In genomic region chr19:56139847-56140582, GRCh38 we compare ENCODE assay signal across 8 cellular contexts. TPM values are rescaled to one million over a fixed set of nuclear protein-coding genes. Genes with fewer than 3 reads are reported as not detected.
DNase-seq lines count a peak whose midpoint lies in the region; ATAC-seq, FAIRE-seq and TF ChIP-seq lines count a peak whose summit lies in the region.

No MANE protein-coding gene starts in this region.

- POLR2A ChIA-PET in AG04450 (lab: Yijun Ruan, JAX) (interaction anchor here (0.6 to 2.6 kb wide), 7 partner anchors 8 to 175 kb away, joined by 3 to 12 read pairs (median 5); partner anchors contain the start of genes ZNF787 and ZSCAN5A), HepG2 (lab: Yijun Ruan, JAX) (interaction anchor here (1.2 to 4.9 kb wide), 7 partner anchors 8 to 30 kb away, joined by 5 to 113 read pairs (median 19); partner anchors contain the start of gene ZNF787)

- ATAC-seq in HepG2 (no peak), GM19463 (IDR thresholded peaks at IDR 0.05; ENCODE audit: unreplicated experiment) (no peak)

- no peak for TF ChIP-seq RAD21 in HepG2 (CRISPR knock-in tag; IDR thresholded peaks at IDR 0.05)

- no peaks in the 10 kb centered on the region for H4K20me1 ChIP-seq in HepG2 (ENCODE audit: insufficient read depth, low read length)

- 26 to 36% (median 31%) methylated on average over 18 to 22 of the region's 22 CpGs for WGBS in adrenal gland, 4 donors
- WGBS in HepG2 (ENCODE audit: low lambda C conversion rate), result 56% methylated on average over 20 of the region's 22 CpGs
- 26% methylated on average over 22 of the region's 22 CpGs for WGBS in tibial nerve, 2 donors

- TF ChIP-seq EP300 in HepG2 (IDR thresholded peaks at IDR 0.05; ENCODE audit: low read depth in 2 of 2, low read length in 2 of 2), result no peak
- TF ChIP-seq EP300 in HepG2 (CRISPR knock-in tag; IDR thresholded peaks at IDR 0.05; ENCODE audit: borderline replicate concordance), result no peak
- no peak for TF ChIP-seq EP300 in tibial nerve (IDR thresholded peaks at IDR 0.05)

- H3K79me2 ChIP-seq in HepG2 (ENCODE audit: insufficient read depth, low read length), result peaks cover 27% of the 10 kb centered on the region

- H3K27me3 ChIP-seq in AG04450 (ENCODE audit: control insufficient read depth, insufficient read depth, low read length) (no peaks in the 10 kb centered on the region), HUES48 (ENCODE audit: control insufficient read depth, insufficient read depth, low read length) (no peaks in the 10 kb centered on the region), adrenal gland (no peaks in the 10 kb centered on the region), HepG2 (ENCODE audit: control insufficient read depth in 1 of 2, insufficient read depth in 2 of 2, low read length in 2 of 2) (no peaks in the 10 kb centered on the region; a peak in 1 of 5 replicates), tibial nerve (no peaks in the 10 kb centered on the region)

- CTCF ChIA-PET in AG04450 (lab: Charles Lee) (interaction anchor here (2.5 kb wide), 1 partner anchor 59 kb away, joined by 10 read pairs; no protein-coding TSS in a partner anchor), HepG2 (lab: Yijun Ruan, JAX; ENCODE audit: low intra/inter-chr PET ratio, low total read pairs) (no interaction called here)

- H3K4me2 ChIP-seq in HepG2 (ENCODE audit: low read depth, low read length), result peak overlapping the region; percentile 79

- intact Hi-C loops in adrenal gland (cut with DNase I) (no loop called here), HepG2 (cut with micrococcal nuclease; ENCODE audit: unreplicated experiment) (loop anchor here (2.0 kb wide), 1 partner anchor 31 kb away; no protein-coding TSS in a partner anchor)

- BruUV-seq in HepG2 (replicated peaks; lab: Mats Ljungman, UMichigan), result no TSS peak

- DNase-seq in AG04450 (ENCODE audit: low read depth, low spot score), result no peak
- peak in 1 of 7 donors; percentile 29 for DNase-seq in adrenal gland
- DNase-seq in HepG2 (ENCODE audit: low spot score), result no peak
- no peak for DNase-seq in tibial nerve (ENCODE audit: low spot score in 2 of 2)
- DNase-seq in COR-L47 (lab: John Stamatoyannopoulos, UW), result no peak
- DNase-seq in cerebellar cortex (ENCODE audit: low spot score), result no peak

- H3K36me3 ChIP-seq in HUES48 (ENCODE audit: control insufficient read depth, insufficient read depth, low read length) (no peaks in the 10 kb centered on the region), adrenal gland (replicated peaks in 1 of 2) (no peaks in the 10 kb centered on the region), HepG2 (replicated peaks in 1 of 2; ENCODE audit: control insufficient read depth in 1 of 2, insufficient read depth in 2 of 2, low read length in 2 of 2) (no peaks in the 10 kb centered on the region), tibial nerve (no peaks in the 10 kb centered on the region)

- H3K9ac ChIP-seq in HUES48 (ENCODE audit: low read depth, low read length) (no peak overlapping the region), HepG2 (ENCODE audit: insufficient read depth, low read depth, low read length) (peak overlapping the region; percentile 81)

- TF ChIP-seq CTCF in AG04450 (IDR thresholded peaks at IDR 0.05; ENCODE audit: low read depth, low read length) (no peak), adrenal gland (IDR thresholded peaks at IDR 0.05) (no peak), HepG2 (CRISPR knock-in tag; IDR thresholded peaks at IDR 0.05) (no peak), tibial nerve (IDR thresholded peaks at IDR 0.05) (no peak)

- FAIRE-seq in HepG2 (lab: Jason Lieb, UNC), result no peak

- H3K9me3 ChIP-seq in AG04450 (ENCODE audit: control insufficient read depth, insufficient read depth, low read length), result no peaks in the 10 kb centered on the region
- H3K9me3 ChIP-seq in HUES48 (ENCODE audit: control insufficient read depth, insufficient read depth, low read length), result no peaks in the 10 kb centered on the region
- H3K9me3 ChIP-seq in adrenal gland (replicated peaks in 1 of 3), result no peaks in the 10 kb centered on the region
- H3K9me3 ChIP-seq in HepG2 (ENCODE audit: low read length), result no peaks in the 10 kb centered on the region
- H3K9me3 ChIP-seq in tibial nerve, result no peaks in the 10 kb centered on the region

- in situ Hi-C loops in HepG2 (cut with HindIII; ENCODE audit: extremely low pct_ligation_motif_present, low pct_unique_long_range_greater_than_20kb), result no loop called here

- H3K27ac ChIP-seq in AG04450 (ENCODE audit: low read depth, low read length) (peak overlapping the region; percentile 40), HUES48 (ENCODE audit: low read depth, low read length) (peak overlapping the region; percentile 44), adrenal gland (peak overlapping the region in 4 of 5 donors; percentile 65 to 89 (median 83)), HepG2 (ENCODE audit: extremely low read length, insufficient read depth, low read length) (peak overlapping the region; percentile 100), tibial nerve (peak overlapping the region; percentile 88 to 95 (median 92))

- peak in 1 of 2 donors; percentile 17 for TF ChIP-seq POLR2A in adrenal gland (IDR thresholded peaks at IDR 0.05)
- no peak for TF ChIP-seq POLR2A in HepG2 (IDR thresholded peaks at IDR 0.05; ENCODE audit: insufficient read depth in 1 of 2, low read depth in 2 of 2, low read length in 2 of 2)
- no peak for TF ChIP-seq POLR2A in tibial nerve (IDR thresholded peaks at IDR 0.05)

- H3K4me1 ChIP-seq in HUES48 (ENCODE audit: control insufficient read depth, insufficient read depth, low read length) (peaks cover 35% of the 10 kb centered on the region), adrenal gland (replicated peaks in 1 of 2) (peaks cover 7 to 14% of the 10 kb centered on the region in 2 donors), HepG2 (ENCODE audit: insufficient read depth, low read length) (peaks cover 83% of the 10 kb centered on the region), tibial nerve (peaks cover 0 to 32% (median 6%) of the 10 kb centered on the region in 4 donors)

- no peak overlapping the region for H2AFZ ChIP-seq in HepG2 (ENCODE audit: low read length)

- peak overlapping the region; percentile 60 for H3K4me3 ChIP-seq in AG04450 (ENCODE audit: low read depth, low read length)
- H3K4me3 ChIP-seq in HUES48 (ENCODE audit: low read depth, low read length), result peak overlapping the region; percentile 64
- peak overlapping the region in 2 of 4 donors; percentile 38 to 53 for H3K4me3 ChIP-seq in adrenal gland
- peak overlapping the region; percentile 72 to 83 (median 74) for H3K4me3 ChIP-seq in HepG2 (replicated peaks in 1 of 3; ENCODE audit: insufficient read depth in 1 of 3, low read depth in 2 of 3, low read length in 3 of 3)
- peak overlapping the region; percentile 39 to 66 (median 53) for H3K4me3 ChIP-seq in tibial nerve

RNA-seq across cellular contexts. Expression of gene ZNF444, which starts 1.1 kb away (rescaled TPM):
- polyA plus RNA-seq in AG04450 (2011; rRNA removed) (9.9 and 11.6 TPM in 2 replicates), adrenal gland (10 to 100 TPM in 2 of 3 donors, 1 to 10 TPM in 1; 7.2 to 63.9 (median 39.4) TPM), HepG2 (2011; rRNA removed) (27.4 and 34.2 TPM in 2 replicates)
- polyA minus RNA-seq in AG04450 (2011; rRNA and poly(A)+ RNA removed), result 5.5 and 6.6 TPM in 2 replicates
- total RNA-seq in adrenal gland (10 to 100 TPM; 19.5 to 66.3 (median 35.8) TPM), HepG2 (2016; rRNA removed; fragmentation: Illumina TruSeq; extraction: Trizol) (24.4 and 30.3 TPM in 2 replicates), tibial nerve (10 to 100 TPM; 22.3 to 48.6 (median 41.2) TPM)
- total RNA-seq in HepG2 (2016; cell fraction: cytosol; rRNA removed; fragmentation: Illumina TruSeq; extraction: Trizol; ENCODE audit: low read depth), result 8.7 and 10.7 TPM in 2 replicates
- total RNA-seq in HepG2 (2016; cell fraction: insoluble cytoplasmic fraction; rRNA removed; fragmentation: Illumina TruSeq; extraction: Trizol), result 24.3 and 28.9 TPM in 2 replicates
- total RNA-seq in HepG2 (2016; cell fraction: membrane; rRNA removed; fragmentation: Illumina TruSeq; extraction: Trizol), result 18.5 and 19.0 TPM in 2 replicates
- 16.6 and 20.8 TPM in 2 replicates for total RNA-seq in HepG2 (2016; cell fraction: nucleus; rRNA removed; fragmentation: Illumina TruSeq; extraction: Trizol)
- polyA plus RNA-seq in HepG2 (2011; cell fraction: cytosol; rRNA removed), result 26.3 and 39.4 TPM in 2 replicates
- 141 and 147 TPM in 2 replicates for polyA plus RNA-seq in HepG2 (2011; cell fraction: nucleus; rRNA removed)
- 31.4 and 36.8 TPM in 2 replicates for polyA plus RNA-seq in HepG2 (2012)
- 9.9 and 10.2 TPM in 2 replicates for polyA plus RNA-seq in HepG2 (2016; cell fraction: cytosol; fragmentation: Illumina TruSeq; extraction: Trizol; ENCODE audit: low read depth)
- 35.6 and 37.8 TPM in 2 replicates for polyA plus RNA-seq in HepG2 (2016; cell fraction: insoluble cytoplasmic fraction; fragmentation: Illumina TruSeq; extraction: Trizol; ENCODE audit: low read depth)
- 15.1 and 15.7 TPM in 2 replicates for polyA plus RNA-seq in HepG2 (2016; cell fraction: membrane; fragmentation: Illumina TruSeq; extraction: Trizol; ENCODE audit: low read depth)
- polyA plus RNA-seq in HepG2 (2016; cell fraction: nucleus; fragmentation: Illumina TruSeq; extraction: Trizol; ENCODE audit: insufficient read depth, low read depth), result 59.4 and 67.1 TPM in 2 replicates
- 7.0 and 28.3 TPM in 2 replicates for polyA minus RNA-seq in HepG2 (2011; rRNA and poly(A)+ RNA removed; ENCODE audit: low replicate concordance)
- 15.8 and 20.3 TPM in 2 replicates for polyA minus RNA-seq in HepG2 (2011; cell fraction: cytosol; rRNA and poly(A)+ RNA removed)
- 11.1 and 17.4 TPM in 2 replicates for polyA minus RNA-seq in HepG2 (2011; cell fraction: nucleus; rRNA and poly(A)+ RNA removed)

RNA-seq across cellular contexts. Expression of gene ZNF787, which starts 18.9 kb away (rescaled TPM):
- 4.5 and 8.5 TPM in 2 replicates for polyA plus RNA-seq in AG04450 (2011; rRNA removed)
- 2.0 and 3.0 TPM in 2 replicates for polyA minus RNA-seq in AG04450 (2011; rRNA and poly(A)+ RNA removed)
- 10 to 100 TPM in 7 of 8 donors, 1 to 10 TPM in 1; 8.5 to 51.5 (median 27.8) TPM for total RNA-seq in adrenal gland
- 10 to 100 TPM in 2 of 3 donors, 1 to 10 TPM in 1; 4.6 to 44.7 (median 31.0) TPM for polyA plus RNA-seq in adrenal gland
- total RNA-seq in HepG2 (2016; rRNA removed; fragmentation: Illumina TruSeq; extraction: Trizol), result 35.6 and 42.8 TPM in 2 replicates
- total RNA-seq in HepG2 (2016; cell fraction: cytosol; rRNA removed; fragmentation: Illumina TruSeq; extraction: Trizol; ENCODE audit: low read depth), result 29.0 and 33.1 TPM in 2 replicates
- 34.7 and 46.1 TPM in 2 replicates for total RNA-seq in HepG2 (2016; cell fraction: insoluble cytoplasmic fraction; rRNA removed; fragmentation: Illumina TruSeq; extraction: Trizol)
- total RNA-seq in HepG2 (2016; cell fraction: membrane; rRNA removed; fragmentation: Illumina TruSeq; extraction: Trizol), result 62.2 and 73.5 TPM in 2 replicates
- total RNA-seq in HepG2 (2016; cell fraction: nucleus; rRNA removed; fragmentation: Illumina TruSeq; extraction: Trizol), result 17.6 and 21.2 TPM in 2 replicates
- polyA plus RNA-seq in HepG2 (2011; rRNA removed), result 15.1 and 23.1 TPM in 2 replicates
- 9.6 and 21.1 TPM in 2 replicates for polyA plus RNA-seq in HepG2 (2011; cell fraction: cytosol; rRNA removed)
- 24.0 and 30.1 TPM in 2 replicates for polyA plus RNA-seq in HepG2 (2011; cell fraction: nucleus; rRNA removed)
- 20.1 and 21.2 TPM in 2 replicates for polyA plus RNA-seq in HepG2 (2012)
- 34.6 and 40.9 TPM in 2 replicates for polyA plus RNA-seq in HepG2 (2016; cell fraction: cytosol; fragmentation: Illumina TruSeq; extraction: Trizol; ENCODE audit: low read depth)
- 47.2 and 47.3 TPM in 2 replicates for polyA plus RNA-seq in HepG2 (2016; cell fraction: insoluble cytoplasmic fraction; fragmentation: Illumina TruSeq; extraction: Trizol; ENCODE audit: low read depth)
- 55.5 and 74.3 TPM in 2 replicates for polyA plus RNA-seq in HepG2 (2016; cell fraction: membrane; fragmentation: Illumina TruSeq; extraction: Trizol; ENCODE audit: low read depth)
- 38.1 and 41.9 TPM in 2 replicates for polyA plus RNA-seq in HepG2 (2016; cell fraction: nucleus; fragmentation: Illumina TruSeq; extraction: Trizol; ENCODE audit: insufficient read depth, low read depth)
- 11.1 and 37.8 TPM in 2 replicates for polyA minus RNA-seq in HepG2 (2011; rRNA and poly(A)+ RNA removed; ENCODE audit: low replicate concordance)
- 24.6 and 29.7 TPM in 2 replicates for polyA minus RNA-seq in HepG2 (2011; cell fraction: cytosol; rRNA and poly(A)+ RNA removed)
- 9.8 and 11.8 TPM in 2 replicates for polyA minus RNA-seq in HepG2 (2011; cell fraction: nucleus; rRNA and poly(A)+ RNA removed)
- total RNA-seq in tibial nerve, result 10 to 100 TPM; 13.6 to 21.6 (median 18.5) TPM

RNA-seq across cellular contexts. Expression of gene GALP, which starts 35.8 kb away (rescaled TPM):
- polyA plus RNA-seq in AG04450 (2011; rRNA removed) (not detected in 2 replicates), adrenal gland (not detected), HepG2 (2011; rRNA removed) (not detected in 2 replicates)
- not detected in 2 replicates for polyA minus RNA-seq in AG04450 (2011; rRNA and poly(A)+ RNA removed)
- total RNA-seq in adrenal gland (not detected), HepG2 (2016; rRNA removed; fragmentation: Illumina TruSeq; extraction: Trizol) (not detected in 2 replicates), tibial nerve (not detected)
- total RNA-seq in HepG2 (2016; cell fraction: cytosol; rRNA removed; fragmentation: Illumina TruSeq; extraction: Trizol; ENCODE audit: low read depth), result not detected in 2 replicates
- total RNA-seq in HepG2 (2016; cell fraction: insoluble cytoplasmic fraction; rRNA removed; fragmentation: Illumina TruSeq; extraction: Trizol), result not detected in 2 replicates
- not detected in 2 replicates for total RNA-seq in HepG2 (2016; cell fraction: membrane; rRNA removed; fragmentation: Illumina TruSeq; extraction: Trizol)
- total RNA-seq in HepG2 (2016; cell fraction: nucleus; rRNA removed; fragmentation: Illumina TruSeq; extraction: Trizol), result not detected in 2 replicates
- not detected in 2 replicates for polyA plus RNA-seq in HepG2 (2011; cell fraction: cytosol; rRNA removed)
- polyA plus RNA-seq in HepG2 (2011; cell fraction: nucleus; rRNA removed), result not detected in 2 replicates
- polyA plus RNA-seq in HepG2 (2012), result not detected in 2 replicates
- not detected in 2 replicates for polyA plus RNA-seq in HepG2 (2016; cell fraction: cytosol; fragmentation: Illumina TruSeq; extraction: Trizol; ENCODE audit: low read depth)
- not detected in 2 replicates for polyA plus RNA-seq in HepG2 (2016; cell fraction: insoluble cytoplasmic fraction; fragmentation: Illumina TruSeq; extraction: Trizol; ENCODE audit: low read depth)
- not detected in 2 replicates for polyA plus RNA-seq in HepG2 (2016; cell fraction: membrane; fragmentation: Illumina TruSeq; extraction: Trizol; ENCODE audit: low read depth)
- polyA plus RNA-seq in HepG2 (2016; cell fraction: nucleus; fragmentation: Illumina TruSeq; extraction: Trizol; ENCODE audit: insufficient read depth, low read depth), result not detected in 2 replicates
- polyA minus RNA-seq in HepG2 (2011; rRNA and poly(A)+ RNA removed; ENCODE audit: low replicate concordance), result not detected in 2 replicates
- polyA minus RNA-seq in HepG2 (2011; cell fraction: cytosol; rRNA and poly(A)+ RNA removed), result not detected in 2 replicates
- polyA minus RNA-seq in HepG2 (2011; cell fraction: nucleus; rRNA and poly(A)+ RNA removed), result not detected in 2 replicates

RNA-seq across cellular contexts. Expression of gene ZSCAN5B, which starts 57.6 kb away (rescaled TPM):
- polyA plus RNA-seq in AG04450 (2011; rRNA removed) (not detected in 2 replicates), adrenal gland (under 1 TPM in 2 of 3 donors, not detected in 1; 0.09 to 0.13 TPM), HepG2 (2011; rRNA removed) (not detected in 2 replicates)
- polyA minus RNA-seq in AG04450 (2011; rRNA and poly(A)+ RNA removed), result not detected in 2 replicates
- total RNA-seq in adrenal gland (under 1 TPM in 2 of 8 donors, not detected in 6; 0.11 to 0.19 TPM), HepG2 (2016; rRNA removed; fragmentation: Illumina TruSeq; extraction: Trizol) (not detected in 2 replicates), tibial nerve (not detected)
- total RNA-seq in HepG2 (2016; cell fraction: cytosol; rRNA removed; fragmentation: Illumina TruSeq; extraction: Trizol; ENCODE audit: low read depth), result not detected in 2 replicates
- not detected in 2 replicates for total RNA-seq in HepG2 (2016; cell fraction: insoluble cytoplasmic fraction; rRNA removed; fragmentation: Illumina TruSeq; extraction: Trizol)
- total RNA-seq in HepG2 (2016; cell fraction: membrane; rRNA removed; fragmentation: Illumina TruSeq; extraction: Trizol), result not detected in 2 replicates
- not detected in 2 replicates for total RNA-seq in HepG2 (2016; cell fraction: nucleus; rRNA removed; fragmentation: Illumina TruSeq; extraction: Trizol)
- polyA plus RNA-seq in HepG2 (2011; cell fraction: cytosol; rRNA removed), result 0.05 TPM in 1 of 2 replicates, not detected in the other
- polyA plus RNA-seq in HepG2 (2011; cell fraction: nucleus; rRNA removed), result not detected in 2 replicates
- polyA plus RNA-seq in HepG2 (2012), result not detected in 2 replicates
- 0.06 TPM in 1 of 2 replicates, not detected in the other for polyA plus RNA-seq in HepG2 (2016; cell fraction: cytosol; fragmentation: Illumina TruSeq; extraction: Trizol; ENCODE audit: low read depth)
- polyA plus RNA-seq in HepG2 (2016; cell fraction: insoluble cytoplasmic fraction; fragmentation: Illumina TruSeq; extraction: Trizol; ENCODE audit: low read depth), result not detected in 2 replicates
- polyA plus RNA-seq in HepG2 (2016; cell fraction: membrane; fragmentation: Illumina TruSeq; extraction: Trizol; ENCODE audit: low read depth), result not detected in 2 replicates
- not detected in 2 replicates for polyA plus RNA-seq in HepG2 (2016; cell fraction: nucleus; fragmentation: Illumina TruSeq; extraction: Trizol; ENCODE audit: insufficient read depth, low read depth)
- 0.32 TPM in 1 of 2 replicates, not detected in the other for polyA minus RNA-seq in HepG2 (2011; rRNA and poly(A)+ RNA removed; ENCODE audit: low replicate concordance)
- polyA minus RNA-seq in HepG2 (2011; cell fraction: cytosol; rRNA and poly(A)+ RNA removed), result not detected in 2 replicates
- not detected in 2 replicates for polyA minus RNA-seq in HepG2 (2011; cell fraction: nucleus; rRNA and poly(A)+ RNA removed)

Comparison
In these comparisons a context has a peak if more than half of its experiments do, and no peak if none do; other contexts are left out.
1. H3K27ac ChIP-seq: peak in every context shown above with its lines; median percentile 100 in HepG2; 92 in tibial nerve; 83 in adrenal gland; 44 in HUES48; 40 in AG04450.